Comparison of ENCODE assay signal across 8 cellular contexts in genomic region chr16:24075929-24076716, GRCh38.
DNase-seq lines count a peak whose midpoint lies in the region; ATAC-seq and TF ChIP-seq lines count a peak whose summit lies in the region.

No MANE protein-coding gene starts in this region.

- ATAC-seq in HG02610 (IDR thresholded peaks at IDR 0.05; ENCODE audit: unreplicated experiment) (peak; percentile 79), HG03460 (IDR thresholded peaks at IDR 0.05; ENCODE audit: unreplicated experiment) (no peak), GM18873 (IDR thresholded peaks at IDR 0.05; ENCODE audit: low FRiP score, unreplicated experiment) (no peak)

- peak; percentile 32 for DNase-seq in GM13976 (ENCODE audit: low spot score)
- peak; percentile 4 for DNase-seq in SK-MEL-5 (ENCODE audit: low read depth, low spot score)
- DNase-seq in mesothelial cell of epicardium (ENCODE audit: low spot score in 2 of 2, unreplicated experiment in 2 of 2): no peak
- no peak for DNase-seq in KG1 (lab: John Stamatoyannopoulos, UW)
- DNase-seq in NCI-H524 (lab: John Stamatoyannopoulos, UW): no peak

- H3K36me3 Mint-ChIP-seq in mesothelial cell of epicardium: no peaks in the 10 kb centered on the region

- no peak overlapping the region for H3K4me3 Mint-ChIP-seq in mesothelial cell of epicardium

- TF ChIP-seq CTCF in GM13976 (IDR thresholded peaks at IDR 0.05; ENCODE audit: borderline replicate concordance, control extremely low read depth, extremely low read depth, insufficient read depth, missing control alignments): no peak
- TF ChIP-seq CTCF in mesothelial cell of epicardium (IDR thresholded peaks at IDR 0.05; ENCODE audit: unreplicated experiment): no peak

- H3K27me3 Mint-ChIP-seq in mesothelial cell of epicardium (ENCODE audit: low read depth): peaks cover 2% of the 10 kb centered on the region

- peaks cover 20% of the 10 kb centered on the region for H3K4me1 Mint-ChIP-seq in mesothelial cell of epicardium

- peak overlapping the region; percentile 69 for H3K27ac Mint-ChIP-seq in mesothelial cell of epicardium

- in situ Hi-C loops in GM13976 (cut with MboI; ENCODE audit: low sequenced_read_pairs, unreplicated experiment): no loop called here
- in situ Hi-C loops in SK-MEL-5 (cut with HindIII; ENCODE audit: low pct_unique_long_range_greater_than_20kb, low sequenced_read_pairs): no loop called here

- no peaks in the 10 kb centered on the region for H3K9me3 Mint-ChIP-seq in mesothelial cell of epicardium

Comparison
In these comparisons a context has a peak if more than half of its experiments do, and no peak if none do; other contexts are left out.
1. DNase-seq: peak in GM13976 (single experiment) and SK-MEL-5 (single experiment); none in mesothelial cell of epicardium (0 of 2), KG1 (single experiment) and NCI-H524 (0 of 2).